9 cellular contexts compared by ENCODE assay signal in genomic region chr2:179340678-179341077, GRCh38.
DNase-seq lines count a peak whose midpoint lies in the region; ATAC-seq, FAIRE-seq and TF ChIP-seq lines count a peak whose summit lies in the region.
"Had no signal": no experiment of that assay in that cellular context is flagged by ENCODE, and none has a peak within 500 bp of the region (broad histone marks: within the 10 kb centered on the region; RNA-seq: fewer than 3 reads in every experiment).

No MANE protein-coding gene starts in this region.

- no peak for FAIRE-seq in bronchial epithelial cell (lab: Jason Lieb, UNC)

- no peaks in the 10 kb centered on the region for H3K9me3 ChIP-seq in mesenchymal stem cell (ENCODE audit: control insufficient read depth, low read length)

- H3K36me3 Mint-ChIP-seq in effector memory CD8-positive, alpha-beta T cell (ENCODE audit: insufficient read depth), result no peaks in the 10 kb centered on the region
- H3K36me3 Mint-ChIP-seq: stimulated activated naive B cell treated with anti-CD40 and anti-IgM and Interleukin-4, amounts not matched to agents 10 μg/mL and 1 μg/mL and 100 μg/mL, for 72 hours had no signal

- no peaks in the 10 kb centered on the region for H3K79me1 ChIP-seq in mesenchymal stem cell (replicated peaks; ENCODE audit: low read length, poor library complexity, severe bottlenecking)

- TF ChIP-seq CTCF in bronchial epithelial cell (IDR thresholded peaks at IDR 0.05; ENCODE audit: insufficient read depth, low read length, severe bottlenecking), result peak; percentile 50

- no peaks in the 10 kb centered on the region for H3K36me3 ChIP-seq in bronchial epithelial cell (ENCODE audit: control insufficient read depth, insufficient read depth, low read length)
- no peaks in the 10 kb centered on the region for H3K36me3 ChIP-seq in mesenchymal stem cell (ENCODE audit: control insufficient read depth in 1 of 2, insufficient read depth in 2 of 2, low read depth in 1 of 2, low read length in 2 of 2)

- H3K4me1 Mint-ChIP-seq in effector memory CD8-positive, alpha-beta T cell (ENCODE audit: low read depth in 2 of 2), result no peaks in the 10 kb centered on the region

- H3K9me3 Mint-ChIP-seq in effector memory CD8-positive, alpha-beta T cell, result peaks cover 0 to 3% of the 10 kb centered on the region in 2 donors
- H3K9me3 Mint-ChIP-seq: stimulated activated naive B cell treated with anti-CD40 and anti-IgM and Interleukin-4, amounts not matched to agents 10 μg/mL and 1 μg/mL and 100 μg/mL, for 72 hours had no signal

- H3K18ac ChIP-seq in mesenchymal stem cell (ENCODE audit: low read depth in 1 of 2, low read length in 2 of 2), result no peak overlapping the region

- no peak overlapping the region for H2BK120ac ChIP-seq in mesenchymal stem cell (ENCODE audit: low read depth, low read length)

- H3K4me3 ChIP-seq in bronchial epithelial cell (ENCODE audit: low read depth, low read length) (no peak overlapping the region), mesenchymal stem cell (ENCODE audit: insufficient read depth in 1 of 2, low read depth in 1 of 2, low read length in 2 of 2) (no peak overlapping the region)

- H4K8ac ChIP-seq in mesenchymal stem cell (ENCODE audit: low read length), result no peak overlapping the region

- no peak overlapping the region for H3K27ac ChIP-seq in mesenchymal stem cell (ENCODE audit: low read length, poor library complexity, severe bottlenecking)

- DNase-seq in EH (ENCODE audit: low read depth) (peak; percentile 18), NCI-H1694 (lab: John Stamatoyannopoulos, UW) (peak; percentile 19), bronchial epithelial cell (ENCODE audit: low read depth) (peak; percentile 50), mesenchymal stem cell (peak; percentile 19)
- DNase-seq in effector memory CD8-positive, alpha-beta T cell, result no peak
- no peak for DNase-seq in central memory CD4-positive, alpha-beta T cell
- DNase-seq: stimulated activated naive B cell treated with anti-CD40 and anti-IgM and Interleukin-4, amounts not matched to agents 10 μg/mL and 1 μg/mL and 100 μg/mL, for 72 hours had no signal

- H3K14ac ChIP-seq in mesenchymal stem cell (ENCODE audit: low read length in 2 of 2), result no peak overlapping the region

- no peak overlapping the region for H3K4me3 Mint-ChIP-seq in effector memory CD8-positive, alpha-beta T cell
- H3K4me3 Mint-ChIP-seq: stimulated activated naive B cell treated with anti-CD40 and anti-IgM and Interleukin-4, amounts not matched to agents 10 μg/mL and 1 μg/mL and 100 μg/mL, for 72 hours had no signal

- H3K4me2 ChIP-seq in mesenchymal stem cell (ENCODE audit: low read length, poor library complexity, severe bottlenecking), result no peak overlapping the region

- H3K27ac Mint-ChIP-seq in effector memory CD8-positive, alpha-beta T cell, result no peak overlapping the region
- H3K27ac Mint-ChIP-seq: stimulated activated naive B cell treated with anti-CD40 and anti-IgM and Interleukin-4, amounts not matched to agents 10 μg/mL and 1 μg/mL and 100 μg/mL, for 72 hours had no signal

- ATAC-seq in GM18907 (IDR thresholded peaks at IDR 0.05; ENCODE audit: unreplicated experiment) (no peak), GM18511 (IDR thresholded peaks at IDR 0.05; ENCODE audit: unreplicated experiment) (no peak)
- ATAC-seq in effector memory CD8-positive, alpha-beta T cell (replicated peaks), result no peak

- no peak overlapping the region for H2BK15ac ChIP-seq in mesenchymal stem cell (ENCODE audit: low read depth, poor library complexity, severe bottlenecking)

- peaks cover 1% of the 10 kb centered on the region for H3K4me1 ChIP-seq in mesenchymal stem cell (ENCODE audit: control insufficient read depth, insufficient read depth, low read depth, low read length)

- no peaks in the 10 kb centered on the region for H3K27me3 ChIP-seq in bronchial epithelial cell (ENCODE audit: control insufficient read depth, insufficient read depth, low read length)
- H3K27me3 ChIP-seq in mesenchymal stem cell (ENCODE audit: control insufficient read depth in 1 of 2, insufficient read depth in 1 of 2, low read length in 2 of 2), result no peaks in the 10 kb centered on the region

- no peak overlapping the region for H2BK12ac ChIP-seq in mesenchymal stem cell (ENCODE audit: low read length in 2 of 2)

- no peak overlapping the region for H2AFZ ChIP-seq in mesenchymal stem cell (ENCODE audit: low read depth, low read length)

- H2AK5ac ChIP-seq in mesenchymal stem cell (ENCODE audit: low read length, severe bottlenecking), result no peak overlapping the region

- no peak overlapping the region for H4K91ac ChIP-seq in mesenchymal stem cell (ENCODE audit: low read length)

- H3K9ac ChIP-seq in mesenchymal stem cell (ENCODE audit: low read length), result peak overlapping the region; percentile 18

- no peak overlapping the region for H2BK5ac ChIP-seq in mesenchymal stem cell (ENCODE audit: low read depth, low read length, poor library complexity, severe bottlenecking)

- no peak overlapping the region for H3K23ac ChIP-seq in mesenchymal stem cell (ENCODE audit: low read length in 2 of 2)

- WGBS in mesenchymal stem cell, result 86% methylated on average over 4 of the region's 4 CpGs

- H3K27me3 Mint-ChIP-seq in effector memory CD8-positive, alpha-beta T cell, result no peaks in the 10 kb centered on the region
- H3K27me3 Mint-ChIP-seq: stimulated activated naive B cell treated with anti-CD40 and anti-IgM and Interleukin-4, amounts not matched to agents 10 μg/mL and 1 μg/mL and 100 μg/mL, for 72 hours had no signal

- no peak overlapping the region for H3K4ac ChIP-seq in mesenchymal stem cell (ENCODE audit: low read depth in 1 of 2, low read length in 2 of 2)

Comparison
In these comparisons a context has a peak if more than half of its experiments do, and no peak if none do; other contexts are left out.
1. DNase-seq: peak in EH (single experiment), NCI-H1694 (single experiment), bronchial epithelial cell (single experiment) and mesenchymal stem cell (single experiment); none in effector memory CD8-positive, alpha-beta T cell (0 of 3) and central memory CD4-positive, alpha-beta T cell (single experiment).